ENCODE assay signal across 31 cellular contexts in the genomic region with DNA sequence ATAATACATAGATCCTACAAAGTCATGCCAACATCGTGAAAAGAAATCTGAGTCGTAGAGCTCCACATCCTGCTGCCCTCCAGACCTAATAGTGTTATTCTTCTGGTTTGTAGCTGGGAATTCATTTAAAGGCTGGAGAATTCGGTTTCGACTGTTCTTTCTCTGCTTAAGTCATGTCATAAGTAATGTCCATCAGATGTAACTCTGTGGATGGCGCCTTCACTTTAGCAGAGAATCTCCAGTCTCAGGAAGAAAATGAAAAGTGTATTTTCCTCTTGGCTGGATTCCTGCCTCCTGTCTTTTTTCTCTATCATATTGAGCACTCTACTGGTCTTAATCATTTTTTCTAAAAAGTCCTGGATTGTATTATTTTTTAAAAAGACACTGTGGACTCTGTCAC.
"Had no signal": no experiment of that assay in that cellular context is flagged by ENCODE, and none has a peak within 500 bp of the region (broad histone marks: within the 10 kb centered on the region; RNA-seq: fewer than 3 reads in every experiment).

No MANE protein-coding gene starts in this region.

- FAIRE-seq: endothelial cell of umbilical vein, kidney, small intestine, urothelium cell line had no signal

- H3K27ac ChIP-seq: coronary artery, esophagus muscularis mucosa, foreskin keratinocyte, gastroesophageal sphincter, heart left ventricle, hepatocyte, ovary, psoas muscle, sigmoid colon, tibial artery, upper lobe of left lung had no signal

- H3K36me3 ChIP-seq: esophagus muscularis mucosa, gastroesophageal sphincter, heart left ventricle, ovary, sigmoid colon, tibial artery, upper lobe of left lung had no signal

- H3K4me1 Mint-ChIP-seq: naive B cell; stimulated activated naive CD8-positive, alpha-beta T cell treated with anti-CD3 and anti-CD28 coated beads, Interleukin-15, amount 100 ng/mL, for 72 hours had no signal

- H3K4me1 ChIP-seq: upper lobe of left lung had no signal

- H3K27me3 ChIP-seq: esophagus muscularis mucosa, foreskin keratinocyte, gastroesophageal sphincter, heart left ventricle, hepatocyte, ovary, sigmoid colon, tibial artery, upper lobe of left lung had no signal

- DNase-seq: dermis blood vessel endothelial cell; effector memory CD4-positive, alpha-beta T cell; foreskin keratinocyte; heart left ventricle; kidney; naive B cell; ovary; posterior cingulate gyrus; psoas muscle; right cardiac atrium; sigmoid colon; small intestine; stimulated activated CD4-positive, alpha-beta T cell treated with anti-CD3 and anti-CD28 coated beads, Interleukin-12 subunit alpha, Interleukin-12 subunit beta, amount 100 ng/mL, for 4 hours; stimulated activated CD4-positive, alpha-beta T cell treated with anti-CD3 and anti-CD28 coated beads, Interleukin-1b, Interleukin-23, amount 100 ng/mL, for 48 hours; stimulated activated CD4-positive, alpha-beta T cell treated with anti-CD3 and anti-CD28 coated beads, Interleukin-4, amount 100 ng/mL, for 1 hour; stimulated activated CD8-positive, alpha-beta memory T cell treated with anti-CD3 and anti-CD28 coated beads, Interleukin-4, amount 100 ng/mL, for 48 hours; stimulated activated naive CD4-positive, alpha-beta T cell; stimulated activated naive CD8-positive, alpha-beta T cell treated with anti-CD3 and anti-CD28 coated beads, Interleukin-15, amount 100 ng/mL, for 72 hours; tibial artery; upper lobe of left lung had no signal

- H3K79me2 ChIP-seq: hepatocyte had no signal

- H3K4me3 ChIP-seq: coronary artery, esophagus muscularis mucosa, gastroesophageal sphincter, heart left ventricle, hepatocyte, lung, ovary, psoas muscle, sigmoid colon, tibial artery, upper lobe of left lung had no signal

- H3K36me3 Mint-ChIP-seq: memory B cell; naive B cell; natural killer cell treated with Interleukin-12 subunit alpha and Interleukin-12 subunit beta and Interleukin-15 and Interleukin-18, amount 100 ng/mL, for 72 hours had no signal

- H3K9me3 Mint-ChIP-seq: memory B cell; natural killer cell treated with Interleukin-12 subunit alpha and Interleukin-12 subunit beta and Interleukin-15 and Interleukin-18, amount 100 ng/mL, for 72 hours; neural crest cell; stimulated activated naive CD8-positive, alpha-beta T cell treated with anti-CD3 and anti-CD28 coated beads, Interleukin-15, amount 100 ng/mL, for 72 hours had no signal

- ATAC-seq: foreskin keratinocyte; gastroesophageal sphincter; heart left ventricle; left lobe of liver; natural killer cell treated with Interleukin-12 subunit alpha and Interleukin-12 subunit beta and Interleukin-15 and Interleukin-18, amount 100 ng/mL, for 72 hours; right cardiac atrium; stimulated activated naive CD8-positive, alpha-beta T cell treated with anti-CD3 and anti-CD28 coated beads, Interleukin-15, amount 100 ng/mL, for 72 hours had no signal

- H3K4me3 Mint-ChIP-seq: memory B cell; naive B cell; natural killer cell treated with Interleukin-12 subunit alpha and Interleukin-12 subunit beta and Interleukin-15 and Interleukin-18, amount 100 ng/mL, for 72 hours; neural crest cell; stimulated activated naive CD8-positive, alpha-beta T cell treated with anti-CD3 and anti-CD28 coated beads, Interleukin-15, amount 100 ng/mL, for 72 hours had no signal

- H2AFZ ChIP-seq: hepatocyte had no signal

- H3K27ac Mint-ChIP-seq: memory B cell; naive B cell; natural killer cell treated with Interleukin-12 subunit alpha and Interleukin-12 subunit beta and Interleukin-15 and Interleukin-18, amount 100 ng/mL, for 72 hours; stimulated activated naive CD8-positive, alpha-beta T cell treated with anti-CD3 and anti-CD28 coated beads, Interleukin-15, amount 100 ng/mL, for 72 hours had no signal

- H3K9me3 ChIP-seq: esophagus muscularis mucosa, gastroesophageal sphincter, heart left ventricle, ovary, psoas muscle, sigmoid colon, tibial artery, upper lobe of left lung had no signal

- H3K4me2 ChIP-seq: hepatocyte had no signal
